In genomic region chr4:114146947-114147618, GRCh38 we compare ENCODE assay signal across 10 cellular contexts.
DNase-seq lines count a peak whose midpoint lies in the region; ATAC-seq, FAIRE-seq and TF ChIP-seq lines count a peak whose summit lies in the region.
"Had no signal": no experiment of that assay in that cellular context is flagged by ENCODE, and none has a peak within 500 bp of the region (broad histone marks: within the 10 kb centered on the region; RNA-seq: fewer than 3 reads in every experiment).

No MANE protein-coding gene starts in this region.

- ATAC-seq in HepG2 (no peak), right lobe of liver (no peak), HG03139 (IDR thresholded peaks at IDR 0.05; ENCODE audit: unreplicated experiment) (no peak), GM21619 (IDR thresholded peaks at IDR 0.05; ENCODE audit: unreplicated experiment) (no peak)
- no peak for ATAC-seq in effector memory CD8-positive, alpha-beta T cell (replicated peaks)

- H3K4me2 ChIP-seq in HepG2 (ENCODE audit: low read depth, low read length), result no peak overlapping the region

- H3K9me3 Mint-ChIP-seq in effector memory CD8-positive, alpha-beta T cell, result peaks cover 0 to 2% of the 10 kb centered on the region in 2 donors

- no peak for TF ChIP-seq RAD21 in HepG2 (CRISPR knock-in tag; IDR thresholded peaks at IDR 0.05)

- H2AFZ ChIP-seq in HepG2 (ENCODE audit: low read length), result no peak overlapping the region

- H3K27ac ChIP-seq in HepG2 (ENCODE audit: extremely low read length, insufficient read depth, low read length) (no peak overlapping the region), right lobe of liver (no peak overlapping the region), thymus (ENCODE audit: low read depth) (no peak overlapping the region)
- H3K27ac ChIP-seq: dorsolateral prefrontal cortex had no signal

- whole genome bisulfite sequencing in HepG2 (ENCODE audit: low lambda C conversion rate), result 36% methylated on average over 8 of the region's 10 CpGs
- WGBS in right lobe of liver (ENCODE audit: insufficient coverage, low coverage, low lambda C conversion rate, missing lambda C conversion rate), result 56% methylated on average over 10 of the region's 10 CpGs
- WGBS in thymus, result 60% methylated on average over 10 of the region's 10 CpGs

- H3K9ac ChIP-seq in HepG2 (ENCODE audit: insufficient read depth, low read depth, low read length), result no peak overlapping the region

- H3K27ac Mint-ChIP-seq in effector memory CD8-positive, alpha-beta T cell, result peak overlapping the region; percentile 54 to 77

- no peaks in the 10 kb centered on the region for H3K79me2 ChIP-seq in HepG2 (ENCODE audit: insufficient read depth, low read length)

- peaks cover 5 to 8% of the 10 kb centered on the region in 2 donors for H3K4me1 Mint-ChIP-seq in effector memory CD8-positive, alpha-beta T cell (ENCODE audit: low read depth in 2 of 2)

- TF ChIP-seq CTCF in HepG2 (CRISPR knock-in tag; IDR thresholded peaks at IDR 0.05) (no peak), right lobe of liver (IDR thresholded peaks at IDR 0.05) (no peak)

- TF ChIP-seq POLR2A in HepG2 (IDR thresholded peaks at IDR 0.05; ENCODE audit: insufficient read depth in 1 of 2, low read depth in 2 of 2, low read length in 2 of 2), result no peak
- no peak for TF ChIP-seq POLR2A in right lobe of liver (IDR thresholded peaks at IDR 0.05)

- no peaks in the 10 kb centered on the region for H3K36me3 Mint-ChIP-seq in effector memory CD8-positive, alpha-beta T cell (ENCODE audit: insufficient read depth)

- no peak for FAIRE-seq in HepG2 (lab: Jason Lieb, UNC)

- H3K9me3 ChIP-seq in HepG2 (ENCODE audit: low read length) (no peaks in the 10 kb centered on the region), right lobe of liver (no peaks in the 10 kb centered on the region), thymus (ENCODE audit: control insufficient read depth) (peaks cover 1% of the 10 kb centered on the region)

- TF ChIP-seq EP300 in HepG2 (IDR thresholded peaks at IDR 0.05; ENCODE audit: low read depth in 2 of 2, low read length in 2 of 2) (no peak), HepG2 (CRISPR knock-in tag; IDR thresholded peaks at IDR 0.05; ENCODE audit: borderline replicate concordance) (no peak)

- H3K4me1 ChIP-seq in HepG2 (ENCODE audit: insufficient read depth, low read length), result no peaks in the 10 kb centered on the region
- no peaks in the 10 kb centered on the region for H3K4me1 ChIP-seq in right lobe of liver
- H3K4me1 ChIP-seq in thymus (ENCODE audit: control insufficient read depth, insufficient read depth, low read length), result no peaks in the 10 kb centered on the region

- no peaks in the 10 kb centered on the region for H4K20me1 ChIP-seq in HepG2 (ENCODE audit: insufficient read depth, low read length)

- H3K4me3 ChIP-seq in HepG2 (replicated peaks in 1 of 3; ENCODE audit: insufficient read depth in 1 of 3, low read depth in 2 of 3, low read length in 3 of 3), result no peak overlapping the region
- no peak overlapping the region for H3K4me3 ChIP-seq in right lobe of liver
- peak overlapping the region; percentile 16 for H3K4me3 ChIP-seq in thymus (ENCODE audit: low read length)

- peak overlapping the region; percentile 69 to 76 for H3K4me3 Mint-ChIP-seq in effector memory CD8-positive, alpha-beta T cell

- CTCF ChIA-PET in HepG2 (lab: Yijun Ruan, JAX; ENCODE audit: low intra/inter-chr PET ratio, low total read pairs), result no interaction called here

- H3K27me3 ChIP-seq in HepG2 (ENCODE audit: control insufficient read depth in 1 of 2, insufficient read depth in 2 of 2, low read length in 2 of 2) (no peaks in the 10 kb centered on the region), right lobe of liver (no peaks in the 10 kb centered on the region), thymus (ENCODE audit: control insufficient read depth, insufficient read depth) (no peaks in the 10 kb centered on the region)
- H3K27me3 ChIP-seq: dorsolateral prefrontal cortex had no signal

- in situ Hi-C loops in HepG2 (cut with HindIII; ENCODE audit: extremely low pct_ligation_motif_present, low pct_unique_long_range_greater_than_20kb), result no loop called here

- no TSS peak for BruUV-seq in HepG2 (replicated peaks; lab: Mats Ljungman, UMichigan)

- peaks cover 27 to 36% of the 10 kb centered on the region in 2 donors for H3K27me3 Mint-ChIP-seq in effector memory CD8-positive, alpha-beta T cell

- POLR2A ChIA-PET in HepG2 (lab: Yijun Ruan, JAX), result no interaction called here

- no peaks in the 10 kb centered on the region for H3K36me3 ChIP-seq in HepG2 (replicated peaks in 1 of 2; ENCODE audit: control insufficient read depth in 1 of 2, insufficient read depth in 2 of 2, low read length in 2 of 2)
- no peaks in the 10 kb centered on the region for H3K36me3 ChIP-seq in right lobe of liver
- H3K36me3 ChIP-seq in thymus (ENCODE audit: control insufficient read depth, insufficient read depth), result no peaks in the 10 kb centered on the region

- intact Hi-C loops in HepG2 (cut with micrococcal nuclease; ENCODE audit: unreplicated experiment) (no loop called here), right lobe of liver (cut with DNase I) (no loop called here)

- no peak for DNase-seq in HepG2 (ENCODE audit: low spot score)
- no peak for DNase-seq in right lobe of liver
- DNase-seq in OCI-M1 (lab: John Stamatoyannopoulos, UW), result peak; percentile 66
- DNase-seq in effector memory CD8-positive, alpha-beta T cell, result no peak
- no peak for DNase-seq in NCI-H1694 treated with DMSO at 0.1 percent for 48 hours (lab: John Stamatoyannopoulos, UW)
- DNase-seq: dorsolateral prefrontal cortex, NCI-H1092 treated with DMSO at 0.1 percent for 48 hours had no signal

TF ChIP-seq in HepG2, 621 proteins besides CTCF, POLR2A, EP300 and RAD21:
- no peak for TF ChIP-seq SAP130 (CRISPR knock-in tag; IDR thresholded peaks at IDR 0.05; ENCODE audit: low read depth)
- TF ChIP-seq ZBTB40 (IDR thresholded peaks at IDR 0.05), result no peak
- peak; percentile 91 for TF ChIP-seq ZBTB40 (CRISPR knock-in tag; IDR thresholded peaks at IDR 0.05)
